In the genomic region with DNA sequence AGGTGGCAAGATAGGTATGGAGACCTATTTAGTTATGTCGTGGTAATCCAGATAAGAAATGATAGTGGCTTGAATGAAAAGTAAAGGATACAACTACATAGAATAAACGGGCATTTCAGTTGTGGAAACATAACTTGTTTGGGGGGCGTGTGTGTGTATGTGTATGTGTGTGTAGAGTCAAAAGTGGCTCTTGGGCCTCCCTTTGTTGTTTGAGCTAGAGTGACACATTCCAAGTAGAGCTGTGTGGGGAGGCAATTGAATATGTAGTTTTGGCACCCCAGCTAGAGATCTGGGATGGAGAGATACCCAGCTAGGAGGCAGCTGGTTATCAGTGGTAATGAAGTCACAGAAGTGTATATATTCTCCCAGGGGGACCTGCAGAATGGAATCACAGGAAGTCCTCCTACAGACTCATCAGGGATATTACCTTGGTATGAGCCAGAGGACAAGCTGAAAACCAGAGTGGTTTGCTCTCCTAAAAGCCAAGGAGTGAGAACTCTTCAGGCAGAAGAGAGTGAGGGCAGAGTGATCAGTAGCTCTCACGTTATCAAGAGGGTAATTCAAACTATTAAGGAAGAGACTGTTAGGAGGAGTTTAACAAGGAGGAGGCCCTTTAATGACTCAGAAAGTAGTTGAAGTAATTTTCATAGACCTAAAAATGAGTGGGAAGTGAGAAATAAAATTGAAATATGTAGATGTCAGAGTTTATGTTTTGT, we compare ENCODE assay signal across 1 cellular context.
TF ChIP-seq lines count a peak whose summit lies in the region.

No MANE protein-coding gene starts in this region.

TF ChIP-seq in H1, 55 proteins besides CTCF, POLR2A, EP300 and RAD21 (continued from another document):
- TF ChIP-seq POU5F1 (IDR thresholded peaks at IDR 0.05; ENCODE audit: low read depth, low read length), result no peak
- TF ChIP-seq RFX5 (IDR thresholded peaks at IDR 0.05; ENCODE audit: borderline replicate concordance, low read depth, low read length), result no peak
- TF ChIP-seq RBBP5 (IDR thresholded peaks at IDR 0.05; ENCODE audit: borderline replicate concordance, low read depth, low read length), result no peak
- no peak for TF ChIP-seq FOSL1 (IDR thresholded peaks at IDR 0.05; ENCODE audit: insufficient read depth, low read depth, low read length)
- TF ChIP-seq, protein P1, sequence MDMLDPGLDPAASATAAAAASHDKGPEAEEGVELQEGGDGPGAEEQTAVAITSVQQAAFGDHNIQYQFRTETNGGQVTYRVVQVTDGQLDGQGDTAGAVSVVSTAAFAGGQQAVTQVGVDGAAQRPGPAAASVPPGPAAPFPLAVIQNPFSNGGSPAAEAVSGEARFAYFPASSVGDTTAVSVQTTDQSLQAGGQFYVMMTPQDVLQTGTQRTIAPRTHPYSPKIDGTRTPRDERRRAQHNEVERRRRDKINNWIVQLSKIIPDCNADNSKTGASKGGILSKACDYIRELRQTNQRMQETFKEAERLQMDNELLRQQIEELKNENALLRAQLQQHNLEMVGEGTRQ (IDR thresholded peaks at IDR 0.05; ENCODE audit: low read length), result no peak
